18 cellular contexts compared by ENCODE assay signal in genomic region chr9:128247191-128247803, GRCh38. TPM values are rescaled to one million over a fixed set of nuclear protein-coding genes. Genes with fewer than 3 reads are reported as not detected.
DNase-seq lines count a peak whose midpoint lies in the region; ATAC-seq, FAIRE-seq and TF ChIP-seq lines count a peak whose summit lies in the region.
"Had no signal": no experiment of that assay in that cellular context is flagged by ENCODE, and none has a peak within 500 bp of the region (broad histone marks: within the 10 kb centered on the region; RNA-seq: fewer than 3 reads in every experiment).

No MANE protein-coding gene starts in this region.

- H4K8ac ChIP-seq in mesenchymal stem cell (ENCODE audit: low read length): peak overlapping the region; percentile 27

- no peaks in the 10 kb centered on the region for H3K9me3 ChIP-seq in BLaER1
- no peaks in the 10 kb centered on the region for H3K9me3 ChIP-seq in astrocyte (ENCODE audit: insufficient read depth, low read depth, low read length)
- H3K9me3 ChIP-seq in mesenchymal stem cell (ENCODE audit: control insufficient read depth, low read length): no peaks in the 10 kb centered on the region

- peaks cover 4% of the 10 kb centered on the region; the same call in 1 of the 2 replicates for H4K20me1 ChIP-seq in BLaER1
- peaks cover 7% of the 10 kb centered on the region for H4K20me1 ChIP-seq in astrocyte (ENCODE audit: insufficient read depth, low read length)

- peaks cover 14% of the 10 kb centered on the region for H3K36me3 Mint-ChIP-seq in astrocyte (ENCODE audit: low read depth, unreplicated experiment)
- peaks cover 6% of the 10 kb centered on the region for H3K36me3 Mint-ChIP-seq in osteocyte (ENCODE audit: unreplicated experiment)
- no peaks in the 10 kb centered on the region for H3K36me3 Mint-ChIP-seq in activated CD4-positive, alpha-beta T cell treated with anti-CD3 and anti-CD28 coated beads for 36 hours (ENCODE audit: low read depth)

- peak overlapping the region in 1 of 2 experiments; percentile 40 for H3K23ac ChIP-seq in mesenchymal stem cell (ENCODE audit: low read length in 2 of 2)

- no peak overlapping the region for H2BK5ac ChIP-seq in mesenchymal stem cell (ENCODE audit: low read depth, low read length, poor library complexity, severe bottlenecking)

- POLR2A ChIA-PET in activated CD4-positive, alpha-beta T cell treated with anti-CD3 and anti-CD28 coated beads for 36 hours (lab: Charles Lee): interaction anchor here (0.7 kb wide), 1 partner anchor 45 kb away, joined by 3 read pairs; no protein-coding TSS in a partner anchor

- H3K27me3 Mint-ChIP-seq in astrocyte (ENCODE audit: low read depth, unreplicated experiment) (no peaks in the 10 kb centered on the region), osteocyte (ENCODE audit: unreplicated experiment) (no peaks in the 10 kb centered on the region)
- H3K27me3 Mint-ChIP-seq in activated CD4-positive, alpha-beta T cell treated with anti-CD3 and anti-CD28 coated beads for 36 hours: peaks cover 17% of the 10 kb centered on the region

- H3K4me1 Mint-ChIP-seq in astrocyte (ENCODE audit: low read depth, unreplicated experiment) (peaks cover 21% of the 10 kb centered on the region), osteocyte (ENCODE audit: unreplicated experiment) (peaks cover 39% of the 10 kb centered on the region)
- peaks cover 7% of the 10 kb centered on the region for H3K4me1 Mint-ChIP-seq in activated CD4-positive, alpha-beta T cell treated with anti-CD3 and anti-CD28 coated beads for 36 hours

- H3K79me2 ChIP-seq in astrocyte (ENCODE audit: insufficient read depth, low read length): peaks cover 3% of the 10 kb centered on the region

- DNase-seq in astrocyte (ENCODE audit: low read depth) (no peak), mesenchymal stem cell (no peak), osteocyte (ENCODE audit: extremely low spot score, unreplicated experiment) (no peak), germinal center (ENCODE audit: low spot score) (no peak), NCI-H526 treated with DMSO at 0.1 percent for 48 hours (lab: John Stamatoyannopoulos, UW) (no peak)
- no peak for DNase-seq in activated CD4-positive, alpha-beta T cell treated with anti-CD3 and anti-CD28 coated beads for 36 hours
- no peak for DNase-seq in activated CD4-positive, CD25-positive, alpha-beta regulatory T cell (lab: John Stamatoyannopoulos, UW)
- DNase-seq: AML-193, DND-41, NCI-H1417 treated with DMSO at 0.1 percent for 48 hours, NCI-H187 treated with DMSO at 0.1 percent for 48 hours, NCI-H345, NCI-H526, Right ventricle myocardium superior had no signal

- no peak for FAIRE-seq in astrocyte (lab: Jason Lieb, UNC)
- FAIRE-seq: H54, RCC 7860 had no signal

- no peak overlapping the region for H2BK120ac ChIP-seq in mesenchymal stem cell (ENCODE audit: low read depth, low read length)

- H3K14ac ChIP-seq in mesenchymal stem cell (ENCODE audit: low read length in 2 of 2): no peak overlapping the region

- H3K27ac ChIP-seq in BLaER1 (0 out of 2 replicates have a peak overlapping the region, but pooled peaks have one; percentile 91), astrocyte (ENCODE audit: low read depth, low read length) (no peak overlapping the region), mesenchymal stem cell (ENCODE audit: low read length, poor library complexity, severe bottlenecking) (no peak overlapping the region)
- H3K27ac ChIP-seq: 22Rv1 had no signal

- peaks cover 12% of the 10 kb centered on the region; the same call in 1 of the 2 replicates for H3K27me3 ChIP-seq in BLaER1
- no peaks in the 10 kb centered on the region for H3K27me3 ChIP-seq in astrocyte (ENCODE audit: insufficient read depth, low read length)
- no peaks in the 10 kb centered on the region for H3K27me3 ChIP-seq in mesenchymal stem cell (ENCODE audit: control insufficient read depth in 1 of 2, insufficient read depth in 1 of 2, low read length in 2 of 2)

- H3K36me3 ChIP-seq in BLaER1 (no peaks in the 10 kb centered on the region), astrocyte (ENCODE audit: insufficient read depth, low read length) (no peaks in the 10 kb centered on the region), mesenchymal stem cell (ENCODE audit: control insufficient read depth in 1 of 2, insufficient read depth in 2 of 2, low read depth in 1 of 2, low read length in 2 of 2) (peaks cover 25 to 49% of the 10 kb centered on the region in 2 experiments)

- CTCF ChIA-PET in activated CD4-positive, alpha-beta T cell treated with anti-CD3 and anti-CD28 coated beads for 36 hours (lab: Charles Lee): no interaction called here

- no peak overlapping the region for H2AFZ ChIP-seq in astrocyte (ENCODE audit: low read depth, low read length)
- H2AFZ ChIP-seq in mesenchymal stem cell (ENCODE audit: low read depth, low read length): no peak overlapping the region

- H3K9me3 Mint-ChIP-seq in astrocyte (ENCODE audit: unreplicated experiment) (no peaks in the 10 kb centered on the region), osteocyte (ENCODE audit: unreplicated experiment) (no peaks in the 10 kb centered on the region)
- no peaks in the 10 kb centered on the region for H3K9me3 Mint-ChIP-seq in activated CD4-positive, alpha-beta T cell treated with anti-CD3 and anti-CD28 coated beads for 36 hours (ENCODE audit: low read depth)

- H3K27ac Mint-ChIP-seq in astrocyte (ENCODE audit: unreplicated experiment) (peak overlapping the region; percentile 34), osteocyte (ENCODE audit: unreplicated experiment) (peak overlapping the region; percentile 59)
- H3K27ac Mint-ChIP-seq in activated CD4-positive, alpha-beta T cell treated with anti-CD3 and anti-CD28 coated beads for 36 hours: no peak overlapping the region

- H3K18ac ChIP-seq in mesenchymal stem cell (ENCODE audit: low read depth in 1 of 2, low read length in 2 of 2): peak overlapping the region in 1 of 2 experiments; percentile 58

- H3K4me1 ChIP-seq in BLaER1 (peaks cover 58% of the 10 kb centered on the region), astrocyte (ENCODE audit: insufficient read depth, low read length) (peaks cover 38% of the 10 kb centered on the region), mesenchymal stem cell (ENCODE audit: control insufficient read depth, insufficient read depth, low read depth, low read length) (peaks cover 44% of the 10 kb centered on the region)

- peaks cover 1% of the 10 kb centered on the region for H3K79me1 ChIP-seq in mesenchymal stem cell (replicated peaks; ENCODE audit: low read length, poor library complexity, severe bottlenecking)

- WGBS in mesenchymal stem cell: 81% methylated on average over 4 of the region's 5 CpGs

- H2AK5ac ChIP-seq in mesenchymal stem cell (ENCODE audit: low read length, severe bottlenecking): no peak overlapping the region

- TF ChIP-seq CTCF in astrocyte (IDR thresholded peaks at IDR 0.05; ENCODE audit: insufficient read depth, low read depth, low read length) (no peak), osteocyte (IDR thresholded peaks at IDR 0.05) (no peak)

- H3K4me2 ChIP-seq in BLaER1 (no peak overlapping the region), astrocyte (ENCODE audit: low read length) (no peak overlapping the region), mesenchymal stem cell (ENCODE audit: low read length, poor library complexity, severe bottlenecking) (no peak overlapping the region)

- peak overlapping the region; percentile 25 for H4K91ac ChIP-seq in mesenchymal stem cell (ENCODE audit: low read length)

- H2BK15ac ChIP-seq in mesenchymal stem cell (ENCODE audit: low read depth, poor library complexity, severe bottlenecking): no peak overlapping the region

- H3K9ac ChIP-seq in BLaER1 (no peak overlapping the region), astrocyte (ENCODE audit: low read length) (no peak overlapping the region), mesenchymal stem cell (ENCODE audit: low read length) (no peak overlapping the region)

- intact Hi-C loops in activated CD4-positive, alpha-beta T cell treated with anti-CD3 and anti-CD28 coated beads for 36 hours (cut with DNase I, micrococcal nuclease): no loop called here

- H3K4ac ChIP-seq in mesenchymal stem cell (ENCODE audit: low read depth in 1 of 2, low read length in 2 of 2): peak overlapping the region in 1 of 2 experiments; percentile 6

- H3K4me3 ChIP-seq in BLaER1 (no peak overlapping the region), astrocyte (ENCODE audit: insufficient read depth, low read depth, low read length) (no peak overlapping the region), mesenchymal stem cell (ENCODE audit: insufficient read depth in 1 of 2, low read depth in 1 of 2, low read length in 2 of 2) (no peak overlapping the region)

- H3K4me3 Mint-ChIP-seq in astrocyte (ENCODE audit: unreplicated experiment): no peak overlapping the region
- no peak overlapping the region for H3K4me3 Mint-ChIP-seq in osteocyte (ENCODE audit: unreplicated experiment)
- no peak overlapping the region for H3K4me3 Mint-ChIP-seq in activated CD4-positive, alpha-beta T cell treated with anti-CD3 and anti-CD28 coated beads for 36 hours

- no peak for ATAC-seq in activated CD4-positive, alpha-beta T cell treated with anti-CD3 and anti-CD28 coated beads for 36 hours

- peak overlapping the region in 1 of 2 experiments; percentile 56 for H2BK12ac ChIP-seq in mesenchymal stem cell (ENCODE audit: low read length in 2 of 2)

RNA-seq across cellular contexts. Expression of gene GOLGA2, which starts 28.5 kb away (rescaled TPM):
- total RNA-seq in astrocyte: 105 and 117 TPM in 2 replicates
- 109 TPM for polyA plus RNA-seq in mesenchymal stem cell (2013, experiment 1 of 2)
- 102 TPM for polyA plus RNA-seq in mesenchymal stem cell (2013, experiment 2 of 2)
- total RNA-seq in osteocyte: 176 and 184 TPM in 2 replicates
- 10 to 100 TPM; 28.4 to 29.4 TPM for total RNA-seq in activated CD4-positive, alpha-beta T cell treated with anti-CD3 and anti-CD28 coated beads for 36 hours

RNA-seq across cellular contexts. Expression of gene SWI5, which starts 28.8 kb away (rescaled TPM):
- total RNA-seq in astrocyte (29.2 and 30.8 TPM in 2 replicates), osteocyte (24.7 and 26.4 TPM in 2 replicates)
- 35.0 TPM for polyA plus RNA-seq in mesenchymal stem cell (2013, experiment 1 of 2)
- 33.3 TPM for polyA plus RNA-seq in mesenchymal stem cell (2013, experiment 2 of 2)
- 10 to 100 TPM; 13.1 to 14.1 TPM for total RNA-seq in activated CD4-positive, alpha-beta T cell treated with anti-CD3 and anti-CD28 coated beads for 36 hours

RNA-seq across cellular contexts. Expression of gene DNM1, which starts 44.1 kb away (rescaled TPM):
- total RNA-seq in astrocyte (29.7 and 37.6 TPM in 2 replicates), osteocyte (40.2 and 45.4 TPM in 2 replicates)
- polyA plus RNA-seq in mesenchymal stem cell (2013, experiment 1 of 2): 5.9 TPM
- polyA plus RNA-seq in mesenchymal stem cell (2013, experiment 2 of 2): 5.2 TPM
- under 1 TPM; 0.50 to 0.72 TPM for total RNA-seq in activated CD4-positive, alpha-beta T cell treated with anti-CD3 and anti-CD28 coated beads for 36 hours

RNA-seq across cellular contexts. Expression of gene CIZ1, which starts 55.9 kb away (rescaled TPM):
- 110 and 117 TPM in 2 replicates for total RNA-seq in astrocyte
- 148 TPM for polyA plus RNA-seq in mesenchymal stem cell (2013, experiment 1 of 2)
- 145 TPM for polyA plus RNA-seq in mesenchymal stem cell (2013, experiment 2 of 2)
- total RNA-seq in osteocyte: 147 and 170 TPM in 2 replicates
- total RNA-seq in activated CD4-positive, alpha-beta T cell treated with anti-CD3 and anti-CD28 coated beads for 36 hours: 100 to 1,000 TPM in 1 of 2 experiments, 10 to 100 TPM in 1; 79.5 to 110 TPM

Comparison
In these comparisons a context has a peak if more than half of its experiments do, and no peak if none do; other contexts are left out.
1. RNA of gene DNM1, which starts 44.1 kb away (total RNA-seq): 40.2 to 45.4 TPM in osteocyte and 29.7 to 37.6 TPM in astrocyte; 0.50 to 0.72 TPM in activated CD4-positive, alpha-beta T cell treated with anti-CD3 and anti-CD28 coated beads for 36 hours; every median in the first group is over 10 times any median in the second.